ENCODE assay signal across 2 cellular contexts in genomic region chr17:42878924-42879595, GRCh38.
TF ChIP-seq lines count a peak whose summit lies in the region.

No MANE protein-coding gene starts in this region.

TF ChIP-seq in GM23338, 12 proteins besides CTCF, POLR2A, EP300 and RAD21:
- TF ChIP-seq, protein P1, sequence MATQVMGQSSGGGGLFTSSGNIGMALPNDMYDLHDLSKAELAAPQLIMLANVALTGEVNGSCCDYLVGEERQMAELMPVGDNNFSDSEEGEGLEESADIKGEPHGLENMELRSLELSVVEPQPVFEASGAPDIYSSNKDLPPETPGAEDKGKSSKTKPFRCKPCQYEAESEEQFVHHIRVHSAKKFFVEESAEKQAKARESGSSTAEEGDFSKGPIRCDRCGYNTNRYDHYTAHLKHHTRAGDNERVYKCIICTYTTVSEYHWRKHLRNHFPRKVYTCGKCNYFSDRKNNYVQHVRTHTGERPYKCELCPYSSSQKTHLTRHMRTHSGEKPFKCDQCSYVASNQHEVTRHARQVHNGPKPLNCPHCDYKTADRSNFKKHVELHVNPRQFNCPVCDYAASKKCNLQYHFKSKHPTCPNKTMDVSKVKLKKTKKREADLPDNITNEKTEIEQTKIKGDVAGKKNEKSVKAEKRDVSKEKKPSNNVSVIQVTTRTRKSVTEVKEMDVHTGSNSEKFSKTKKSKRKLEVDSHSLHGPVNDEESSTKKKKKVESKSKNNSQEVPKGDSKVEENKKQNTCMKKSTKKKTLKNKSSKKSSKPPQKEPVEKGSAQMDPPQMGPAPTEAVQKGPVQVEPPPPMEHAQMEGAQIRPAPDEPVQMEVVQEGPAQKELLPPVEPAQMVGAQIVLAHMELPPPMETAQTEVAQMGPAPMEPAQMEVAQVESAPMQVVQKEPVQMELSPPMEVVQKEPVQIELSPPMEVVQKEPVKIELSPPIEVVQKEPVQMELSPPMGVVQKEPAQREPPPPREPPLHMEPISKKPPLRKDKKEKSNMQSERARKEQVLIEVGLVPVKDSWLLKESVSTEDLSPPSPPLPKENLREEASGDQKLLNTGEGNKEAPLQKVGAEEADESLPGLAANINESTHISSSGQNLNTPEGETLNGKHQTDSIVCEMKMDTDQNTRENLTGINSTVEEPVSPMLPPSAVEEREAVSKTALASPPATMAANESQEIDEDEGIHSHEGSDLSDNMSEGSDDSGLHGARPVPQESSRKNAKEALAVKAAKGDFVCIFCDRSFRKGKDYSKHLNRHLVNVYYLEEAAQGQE (IDR thresholded peaks at IDR 0.05; ENCODE audit: unreplicated experiment) = no peak
- TF ChIP-seq, protein P2, sequence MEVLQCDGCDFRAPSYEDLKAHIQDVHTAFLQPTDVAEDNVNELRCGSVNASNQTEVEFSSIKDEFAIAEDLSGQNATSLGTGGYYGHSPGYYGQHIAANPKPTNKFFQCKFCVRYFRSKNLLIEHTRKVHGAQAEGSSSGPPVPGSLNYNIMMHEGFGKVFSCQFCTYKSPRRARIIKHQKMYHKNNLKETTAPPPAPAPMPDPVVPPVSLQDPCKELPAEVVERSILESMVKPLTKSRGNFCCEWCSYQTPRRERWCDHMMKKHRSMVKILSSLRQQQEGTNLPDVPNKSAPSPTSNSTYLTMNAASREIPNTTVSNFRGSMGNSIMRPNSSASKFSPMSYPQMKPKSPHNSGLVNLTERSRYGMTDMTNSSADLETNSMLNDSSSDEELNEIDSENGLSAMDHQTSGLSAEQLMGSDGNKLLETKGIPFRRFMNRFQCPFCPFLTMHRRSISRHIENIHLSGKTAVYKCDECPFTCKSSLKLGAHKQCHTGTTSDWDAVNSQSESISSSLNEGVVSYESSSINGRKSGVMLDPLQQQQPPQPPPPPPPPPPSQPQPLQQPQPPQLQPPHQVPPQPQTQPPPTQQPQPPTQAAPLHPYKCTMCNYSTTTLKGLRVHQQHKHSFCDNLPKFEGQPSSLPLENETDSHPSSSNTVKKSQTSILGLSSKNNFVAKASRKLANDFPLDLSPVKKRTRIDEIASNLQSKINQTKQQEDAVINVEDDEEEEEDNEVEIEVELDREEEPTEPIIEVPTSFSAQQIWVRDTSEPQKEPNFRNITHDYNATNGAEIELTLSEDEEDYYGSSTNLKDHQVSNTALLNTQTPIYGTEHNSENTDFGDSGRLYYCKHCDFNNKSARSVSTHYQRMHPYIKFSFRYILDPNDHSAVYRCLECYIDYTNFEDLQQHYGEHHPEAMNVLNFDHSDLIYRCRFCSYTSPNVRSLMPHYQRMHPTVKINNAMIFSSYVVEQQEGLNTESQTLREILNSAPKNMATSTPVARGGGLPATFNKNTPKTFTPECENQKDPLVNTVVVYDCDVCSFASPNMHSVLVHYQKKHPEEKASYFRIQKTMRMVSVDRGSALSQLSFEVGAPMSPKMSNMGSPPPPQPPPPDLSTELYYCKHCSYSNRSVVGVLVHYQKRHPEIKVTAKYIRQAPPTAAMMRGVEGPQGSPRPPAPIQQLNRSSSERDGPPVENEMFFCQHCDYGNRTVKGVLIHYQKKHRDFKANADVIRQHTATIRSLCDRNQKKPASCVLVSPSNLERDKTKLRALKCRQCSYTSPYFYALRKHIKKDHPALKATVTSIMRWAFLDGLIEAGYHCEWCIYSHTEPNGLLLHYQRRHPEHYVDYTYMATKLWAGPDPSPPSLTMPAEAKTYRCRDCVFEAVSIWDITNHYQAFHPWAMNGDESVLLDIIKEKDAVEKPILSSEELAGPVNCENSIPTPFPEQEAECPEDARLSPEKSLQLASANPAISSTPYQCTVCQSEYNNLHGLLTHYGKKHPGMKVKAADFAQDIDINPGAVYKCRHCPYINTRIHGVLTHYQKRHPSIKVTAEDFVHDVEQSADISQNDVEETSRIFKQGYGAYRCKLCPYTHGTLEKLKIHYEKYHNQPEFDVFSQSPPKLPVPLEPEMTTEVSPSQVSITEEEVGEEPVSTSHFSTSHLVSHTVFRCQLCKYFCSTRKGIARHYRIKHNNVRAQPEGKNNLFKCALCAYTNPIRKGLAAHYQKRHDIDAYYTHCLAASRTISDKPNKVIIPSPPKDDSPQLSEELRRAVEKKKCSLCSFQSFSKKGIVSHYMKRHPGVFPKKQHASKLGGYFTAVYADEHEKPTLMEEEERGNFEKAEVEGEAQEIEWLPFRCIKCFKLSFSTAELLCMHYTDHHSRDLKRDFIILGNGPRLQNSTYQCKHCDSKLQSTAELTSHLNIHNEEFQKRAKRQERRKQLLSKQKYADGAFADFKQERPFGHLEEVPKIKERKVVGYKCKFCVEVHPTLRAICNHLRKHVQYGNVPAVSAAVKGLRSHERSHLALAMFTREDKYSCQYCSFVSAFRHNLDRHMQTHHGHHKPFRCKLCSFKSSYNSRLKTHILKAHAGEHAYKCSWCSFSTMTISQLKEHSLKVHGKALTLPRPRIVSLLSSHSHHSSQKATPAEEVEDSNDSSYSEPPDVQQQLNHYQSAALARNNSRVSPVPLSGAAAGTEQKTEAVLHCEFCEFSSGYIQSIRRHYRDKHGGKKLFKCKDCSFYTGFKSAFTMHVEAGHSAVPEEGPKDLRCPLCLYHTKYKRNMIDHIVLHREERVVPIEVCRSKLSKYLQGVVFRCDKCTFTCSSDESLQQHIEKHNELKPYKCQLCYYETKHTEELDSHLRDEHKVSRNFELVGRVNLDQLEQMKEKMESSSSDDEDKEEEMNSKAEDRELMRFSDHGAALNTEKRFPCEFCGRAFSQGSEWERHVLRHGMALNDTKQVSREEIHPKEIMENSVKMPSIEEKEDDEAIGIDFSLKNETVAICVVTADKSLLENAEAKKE (CRISPR knock-in tag; IDR thresholded peaks at IDR 0.05) = no peak
- TF ChIP-seq EZH2 (IDR thresholded peaks at IDR 0.05; ENCODE audit: low read depth, unreplicated experiment) = no peak
- TF ChIP-seq JUNB (IDR thresholded peaks at IDR 0.05; ENCODE audit: unreplicated experiment) = no peak
- TF ChIP-seq POLR2AphosphoS5 (IDR thresholded peaks at IDR 0.05; ENCODE audit: low read depth) = no peak
- no peak for TF ChIP-seq CREB1 (CRISPR knock-in tag; IDR thresholded peaks at IDR 0.05; ENCODE audit: low read depth)
TF ChIP-seq in GM23338: peak in this region for 0.

TF ChIP-seq in H1, 55 proteins besides CTCF, POLR2A, EP300 and RAD21:
- TF ChIP-seq CTBP2 (IDR thresholded peaks at IDR 0.05; ENCODE audit: borderline replicate concordance, insufficient read depth, insufficient read length, low read length) = no peak
- TF ChIP-seq POLR2AphosphoS5 (IDR thresholded peaks at IDR 0.05; ENCODE audit: low read depth, low read length) = no peak
- TF ChIP-seq TCF12 (IDR thresholded peaks at IDR 0.05; ENCODE audit: low read depth, low read length) = no peak
- TF ChIP-seq TAF7 (optimal IDR thresholded peaks at IDR 0.05; ENCODE audit: borderline replicate concordance, low read depth, low read length) = no peak
- TF ChIP-seq BRCA1 (IDR thresholded peaks at IDR 0.05; ENCODE audit: low read depth, low read length) = no peak
- no peak for TF ChIP-seq FOSL1 (IDR thresholded peaks at IDR 0.05; ENCODE audit: insufficient read depth, low read depth, low read length)
- no peak for TF ChIP-seq SIX5 (IDR thresholded peaks at IDR 0.05; ENCODE audit: low read depth, low read length)
- TF ChIP-seq SAP30 (IDR thresholded peaks at IDR 0.05; ENCODE audit: insufficient read depth, insufficient replicate concordance, low read length) = no peak
- no peak for TF ChIP-seq RBBP5 (IDR thresholded peaks at IDR 0.05; ENCODE audit: borderline replicate concordance, low read depth, low read length)
- TF ChIP-seq JUND (IDR thresholded peaks at IDR 0.05; ENCODE audit: low read length) = no peak
- no peak for TF ChIP-seq CEBPB (IDR thresholded peaks at IDR 0.05; ENCODE audit: low read depth, low read length)
- TF ChIP-seq GABPA (IDR thresholded peaks at IDR 0.05; ENCODE audit: borderline replicate concordance, insufficient read depth, low read length) = no peak
- TF ChIP-seq ATF3 (IDR thresholded peaks at IDR 0.05; ENCODE audit: insufficient read depth, low read depth, low read length) = no peak
- no peak for TF ChIP-seq NANOG (IDR thresholded peaks at IDR 0.05; ENCODE audit: insufficient read depth, low read depth, low read length, poor library complexity, severe bottlenecking)
- TF ChIP-seq MAFK (IDR thresholded peaks at IDR 0.05; ENCODE audit: low read depth, low read length) = no peak
- TF ChIP-seq E2F6 (IDR thresholded peaks at IDR 0.05) = no peak
- TF ChIP-seq CHD1 (IDR thresholded peaks at IDR 0.05; ENCODE audit: low read depth, low read length) = no peak
- no peak for TF ChIP-seq CBX8 (IDR thresholded peaks at IDR 0.05; ENCODE audit: borderline replicate concordance, low read depth, low read length)
- no peak for TF ChIP-seq RXRA (IDR thresholded peaks at IDR 0.05; ENCODE audit: insufficient read depth, low read depth, low read length)
TF ChIP-seq in H1: peak in this region for 0.
